Comparison of ENCODE assay signal across 8 cellular contexts in genomic region chr10:71773221-71773971, GRCh38. TPM values are rescaled to one million over a fixed set of nuclear protein-coding genes. Genes with fewer than 3 reads are reported as not detected.
DNase-seq lines count a peak whose midpoint lies in the region; ATAC-seq and TF ChIP-seq lines count a peak whose summit lies in the region.

VSIR (minus strand) TSS chr10:71773520; CDS start chr10:71773439, 81 bp downstream.

- peak; percentile 91 for DNase-seq in DND-41
- DNase-seq in T-helper 17 cell: peak; percentile 92 to 98 (median 93)
- peak; percentile 89 for DNase-seq in right atrium auricular region (ENCODE audit: low spot score)
- DNase-seq in renal cortical epithelial cell (ENCODE audit: low read depth): peak; percentile 80
- peak; percentile 93 to 97 for DNase-seq in aorta

- H3K4me2 ChIP-seq in DND-41 (ENCODE audit: insufficient read depth, low read length): peak within 1 kb of the TSS; percentile 89

- H3K9me3 ChIP-seq in DND-41 (ENCODE audit: insufficient read depth, low read length, severe bottlenecking) (no peaks in the 10 kb centered on the region), T-helper 17 cell (ENCODE audit: control insufficient read depth, low read length, poor library complexity, severe bottlenecking) (peaks cover 2% of the 10 kb centered on the region), right atrium auricular region (no peaks in the 10 kb centered on the region), aorta (ENCODE audit: control insufficient read depth, low read length) (no peaks in the 10 kb centered on the region)

- H3K4me3 Mint-ChIP-seq in T-helper 17 cell: peak within 1 kb of the TSS; percentile 95

- H3K9ac ChIP-seq in DND-41 (ENCODE audit: low read depth, low read length): peak within 1 kb of the TSS; percentile 78

- H3K27me3 ChIP-seq in DND-41 (ENCODE audit: insufficient read depth, low read length, poor library complexity): no peaks in the 10 kb centered on the region
- no peaks in the 10 kb centered on the region for H3K27me3 ChIP-seq in right atrium auricular region
- H3K27me3 ChIP-seq in aorta (ENCODE audit: control insufficient read depth in 1 of 2, insufficient read depth in 2 of 2, low read length in 1 of 2): no peaks in the 10 kb centered on the region

- H3K4me1 Mint-ChIP-seq in T-helper 17 cell: peaks cover 51% of the 10 kb centered on the region

- WGBS in aorta, 2 donors: 1 to 2% methylated on average over 48 to 55 of the region's 55 CpGs

- peak within 1 kb of the TSS; percentile 63 for H3K27ac ChIP-seq in DND-41 (ENCODE audit: low read length)
- H3K27ac ChIP-seq in angular gyrus (ENCODE audit: low read depth, low read length): peak within 1 kb of the TSS; percentile 75
- H3K27ac ChIP-seq in right atrium auricular region: peak within 1 kb of the TSS; percentile 91 to 93
- H3K27ac ChIP-seq in aorta (ENCODE audit: low read depth in 1 of 2, low read length in 2 of 2): peak within 1 kb of the TSS; percentile 62 to 92

- intact Hi-C loops in aorta (cut with DNase I): loop anchor here in 1 of 2 donors (2.0 to 5.0 kb wide), 2 partner anchors 61 to 161 kb away; no protein-coding TSS in a partner anchor

- H3K36me3 ChIP-seq in DND-41 (ENCODE audit: insufficient read depth, low read length): no peaks in the 10 kb centered on the region
- H3K36me3 ChIP-seq in right atrium auricular region: no peaks in the 10 kb centered on the region
- no peaks in the 10 kb centered on the region for H3K36me3 ChIP-seq in aorta (ENCODE audit: control insufficient read depth in 1 of 2, insufficient read depth in 2 of 2, low read length in 1 of 2)

- peaks cover 5% of the 10 kb centered on the region for H3K36me3 Mint-ChIP-seq in T-helper 17 cell (ENCODE audit: low read depth)

- H3K27me3 Mint-ChIP-seq in T-helper 17 cell: no peaks in the 10 kb centered on the region

- H3K4me1 ChIP-seq in DND-41 (ENCODE audit: insufficient read depth, low read length) (peaks cover 74% of the 10 kb centered on the region), right atrium auricular region (peaks cover 3 to 73% of the 10 kb centered on the region in 2 donors), aorta (ENCODE audit: control insufficient read depth in 1 of 2, insufficient read depth in 2 of 2, low read length in 2 of 2) (peaks cover 0 to 8% of the 10 kb centered on the region in 2 donors)

- TF ChIP-seq CTCF in DND-41 (IDR thresholded peaks at IDR 0.05; ENCODE audit: borderline replicate concordance, extremely low read depth, low read length, poor library complexity, severe bottlenecking) (peak; percentile 94), LNCAP (IDR thresholded peaks at IDR 0.05) (peak; percentile 74), right atrium auricular region (IDR thresholded peaks at IDR 0.05) (peak; percentile 88 to 97)

- H2AFZ ChIP-seq in DND-41 (ENCODE audit: low read depth, low read length): peak within 1 kb of the TSS; percentile 74

- peak within 1 kb of the TSS; percentile 96 for H3K27ac Mint-ChIP-seq in T-helper 17 cell

- no peaks in the 10 kb centered on the region for H4K20me1 ChIP-seq in DND-41 (ENCODE audit: insufficient read depth, low read length)

- H3K4me3 ChIP-seq in DND-41 (ENCODE audit: low read depth in 1 of 2, low read length in 2 of 2) (peak within 1 kb of the TSS; percentile 33 to 68; a peak in 3 of 4 replicates), right atrium auricular region (peak within 1 kb of the TSS; percentile 69 to 87), aorta (ENCODE audit: low read length in 2 of 2) (peak within 1 kb of the TSS; percentile 39 to 46)

- H3K79me2 ChIP-seq in DND-41 (ENCODE audit: insufficient read depth, low read length): peaks cover 7% of the 10 kb centered on the region; the same call in 1 of the 2 replicates

- peak; percentile 79 for ATAC-seq in DND-41 (ENCODE audit: insufficient read depth, low read depth)
- peak; percentile 54 for ATAC-seq in GM21737 (IDR thresholded peaks at IDR 0.05; ENCODE audit: unreplicated experiment)
- ATAC-seq in T-helper 17 cell: peak; percentile 86
- ATAC-seq in aorta (ENCODE audit: low FRiP score): peak; percentile 93

RNA-seq across cellular contexts. Expression of gene VSIR, which starts in this region (rescaled TPM):
- 100 to 1,000 TPM; 119 to 124 TPM for total RNA-seq in T-helper 17 cell
- total RNA-seq in right atrium auricular region: 10 to 100 TPM; 36.1 to 56.0 TPM
- total RNA-seq in renal cortical epithelial cell: 10.6 and 14.0 TPM in 2 replicates
- total RNA-seq in aorta: 100 to 1,000 TPM in 1 of 2 donors, 10 to 100 TPM in 1; 91.8 to 123 TPM
- 10 to 100 TPM; 44.7 to 48.0 TPM for polyA plus RNA-seq in aorta

Comparison
In these comparisons a context has a peak if more than half of its experiments do, and no peak if none do; other contexts are left out.
1. Peak in every context shown above with its lines: DNase-seq, ATAC-seq, H3K4me3 ChIP-seq and H3K27ac ChIP-seq.